In the genomic region with DNA sequence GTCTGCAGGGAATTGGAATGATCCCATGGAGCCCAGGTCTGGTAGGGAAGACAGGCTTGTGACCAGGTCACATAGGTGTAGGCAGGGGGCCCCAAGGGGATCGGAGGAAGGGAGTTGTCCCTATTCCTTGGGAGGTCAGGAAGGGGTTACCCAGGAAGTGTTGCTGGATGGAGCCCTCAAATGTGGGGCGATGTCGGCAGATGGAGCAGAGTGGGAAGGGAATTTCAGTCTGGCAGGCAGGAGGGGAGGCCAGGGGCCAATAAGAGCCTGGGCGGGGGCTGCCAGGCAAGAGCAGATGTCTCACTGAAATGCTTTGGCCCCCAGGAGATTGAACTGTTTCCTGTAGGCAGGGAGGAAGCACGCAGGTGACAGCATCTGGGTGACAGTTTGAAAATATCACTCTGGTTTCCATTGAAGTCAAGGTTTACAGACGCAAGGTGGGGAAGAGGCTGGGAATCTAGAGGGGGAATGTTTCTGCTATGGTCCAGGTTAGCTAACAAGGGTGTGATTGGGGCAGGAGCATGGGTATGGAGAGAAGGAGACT, we compare ENCODE assay signal across 18 cellular contexts.
DNase-seq lines count a peak whose midpoint lies in the region; ATAC-seq and TF ChIP-seq lines count a peak whose summit lies in the region.
"Had no signal": no experiment of that assay in that cellular context is flagged by ENCODE, and none has a peak within 500 bp of the region (broad histone marks: within the 10 kb centered on the region; RNA-seq: fewer than 3 reads in every experiment).

No MANE protein-coding gene starts in this region.

- H3K36me3 Mint-ChIP-seq in glutamatergic neuron (ENCODE audit: unreplicated experiment) (no peaks in the 10 kb centered on the region), type B pancreatic cell (no peaks in the 10 kb centered on the region)

- ATAC-seq in HG02884 (IDR thresholded peaks at IDR 0.05; ENCODE audit: unreplicated experiment) = no peak

- H3K4me1 Mint-ChIP-seq in glutamatergic neuron (ENCODE audit: low read depth, unreplicated experiment) = peaks cover 11% of the 10 kb centered on the region
- H3K4me1 Mint-ChIP-seq in type B pancreatic cell (ENCODE audit: unreplicated experiment) = peaks cover 11% of the 10 kb centered on the region

- peaks cover 5% of the 10 kb centered on the region for H3K27me3 Mint-ChIP-seq in glutamatergic neuron (ENCODE audit: unreplicated experiment)
- peaks cover 17% of the 10 kb centered on the region for H3K27me3 Mint-ChIP-seq in type B pancreatic cell

- H3K4me3 Mint-ChIP-seq in glutamatergic neuron (ENCODE audit: unreplicated experiment) = peak overlapping the region; percentile 43
- no peak overlapping the region for H3K4me3 Mint-ChIP-seq in type B pancreatic cell
- H3K4me3 Mint-ChIP-seq: CD8-positive, alpha-beta memory T cell had no signal

- H3K27ac ChIP-seq in caudate nucleus (ENCODE audit: low read depth, low read length) = no peak overlapping the region
- H3K27ac ChIP-seq: SK-N-MC had no signal

- peak; percentile 35 for DNase-seq in activated CD8-positive, alpha-beta memory T cell treated with anti-CD3 and anti-CD28 coated beads for 24 hours
- no peak for DNase-seq in activated CD8-positive, alpha-beta memory T cell treated with anti-CD3 and anti-CD28 coated beads, Interleukin-2, amount 50 U/mL, for 4 hours
- DNase-seq in NCI-H2171 (lab: John Stamatoyannopoulos, UW) (peak; percentile 66), glutamatergic neuron (no peak), type B pancreatic cell (ENCODE audit: extremely low spot score, unreplicated experiment) (no peak), hypothalamus (lab: John Stamatoyannopoulos, UW) (no peak), caudate nucleus (lab: John Stamatoyannopoulos, UW) (no peak)
- DNase-seq: CD8-positive, alpha-beta memory T cell; DMS79; KBM-7; MV-4-11; NCI-H1930; NCI-H446; NCI-H748 treated with DMSO at 0.1 percent for 48 hours; NK-92 treated with Interleukin-12 subunit alpha and Interleukin-12 subunit beta, amount 100 ng/mL, for 24 hours; Right ventricle myocardium superior had no signal

- H3K27ac Mint-ChIP-seq in glutamatergic neuron (ENCODE audit: unreplicated experiment) (peak overlapping the region; percentile 75), type B pancreatic cell (peak overlapping the region; percentile 0)

- peaks cover 14% of the 10 kb centered on the region for H3K9me3 Mint-ChIP-seq in glutamatergic neuron (ENCODE audit: unreplicated experiment)
- peaks cover 4% of the 10 kb centered on the region for H3K9me3 Mint-ChIP-seq in type B pancreatic cell

- TF ChIP-seq CTCF in glutamatergic neuron (IDR thresholded peaks at IDR 0.05; ENCODE audit: partially characterized antibody, unreplicated experiment) (no peak), type B pancreatic cell (conservative IDR thresholded peaks at IDR 0.05) (no peak)

Comparison
In these comparisons a context has a peak if more than half of its experiments do, and no peak if none do; other contexts are left out.
1. DNase-seq: peak in activated CD8-positive, alpha-beta memory T cell treated with anti-CD3 and anti-CD28 coated beads for 24 hours (single experiment) and NCI-H2171 (single experiment); none in activated CD8-positive, alpha-beta memory T cell treated with anti-CD3 and anti-CD28 coated beads, Interleukin-2, amount 50 U/mL, for 4 hours (single experiment), glutamatergic neuron (single experiment), type B pancreatic cell (single experiment), hypothalamus (0 of 51) and caudate nucleus (0 of 61).